10 cellular contexts compared by ENCODE assay signal in genomic region chr1:3314561-3315271, GRCh38.
DNase-seq lines count a peak whose midpoint lies in the region; ATAC-seq and TF ChIP-seq lines count a peak whose summit lies in the region.
"Had no signal": no experiment of that assay in that cellular context is flagged by ENCODE, and none has a peak within 500 bp of the region (broad histone marks: within the 10 kb centered on the region; RNA-seq: fewer than 3 reads in every experiment).

No MANE protein-coding gene starts in this region.

- no peak overlapping the region for H3K9ac ChIP-seq in BLaER1
- no peak overlapping the region for H3K9ac ChIP-seq in rectal smooth muscle tissue (ENCODE audit: low read length)

- H3K9me3 Mint-ChIP-seq in effector memory CD8-positive, alpha-beta T cell: peaks cover 4 to 8% of the 10 kb centered on the region in 2 donors

- no peak overlapping the region for H3K4me3 ChIP-seq in BLaER1
- H3K4me3 ChIP-seq in SJSA1: no peak overlapping the region
- no peak overlapping the region for H3K4me3 ChIP-seq in fibroblast of pulmonary artery (replicated peaks; ENCODE audit: low read depth, low read length)
- H3K4me3 ChIP-seq in rectal smooth muscle tissue (ENCODE audit: low read length): no peak overlapping the region

- H3K27ac Mint-ChIP-seq in effector memory CD8-positive, alpha-beta T cell: peak overlapping the region in 1 of 2 donors; percentile 95
- H3K27ac Mint-ChIP-seq: CD4-positive, CD25-positive, alpha-beta regulatory T cell had no signal

- no peaks in the 10 kb centered on the region for H3K36me3 Mint-ChIP-seq in effector memory CD8-positive, alpha-beta T cell (ENCODE audit: insufficient read depth)
- H3K36me3 Mint-ChIP-seq: CD4-positive, CD25-positive, alpha-beta regulatory T cell had no signal

- H3K4me2 ChIP-seq in BLaER1: peak overlapping the region; percentile 62

- H3K4me1 Mint-ChIP-seq in effector memory CD8-positive, alpha-beta T cell (ENCODE audit: low read depth in 2 of 2): peaks cover 8 to 15% of the 10 kb centered on the region in 2 donors

- H3K27me3 Mint-ChIP-seq in effector memory CD8-positive, alpha-beta T cell: peaks cover 18 to 30% of the 10 kb centered on the region in 2 donors
- H3K27me3 Mint-ChIP-seq: CD4-positive, CD25-positive, alpha-beta regulatory T cell had no signal

- no peaks in the 10 kb centered on the region for H4K20me1 ChIP-seq in BLaER1

- H3K27me3 ChIP-seq in BLaER1 (peaks cover 33% of the 10 kb centered on the region), SJSA1 (replicated peaks) (no peaks in the 10 kb centered on the region), rectal smooth muscle tissue (ENCODE audit: control insufficient read depth, insufficient read depth, low read length) (no peaks in the 10 kb centered on the region)

- H3K9me3 ChIP-seq in BLaER1: peaks cover 21% of the 10 kb centered on the region
- no peaks in the 10 kb centered on the region; the same call in 1 of the 2 replicates for H3K9me3 ChIP-seq in SJSA1 (replicated peaks)

- TF ChIP-seq CTCF in fibroblast of pulmonary artery (IDR thresholded peaks at IDR 0.05; ENCODE audit: low read length, missing control alignments): no peak

- H3K27ac ChIP-seq in BLaER1: no peak overlapping the region
- H3K27ac ChIP-seq in SJSA1: peak overlapping the region; percentile 99
- H3K27ac ChIP-seq in rectal smooth muscle tissue (ENCODE audit: low read depth, low read length): peak overlapping the region; percentile 91

- no peak overlapping the region for H3K4me3 Mint-ChIP-seq in effector memory CD8-positive, alpha-beta T cell
- H3K4me3 Mint-ChIP-seq: CD4-positive, CD25-positive, alpha-beta regulatory T cell had no signal

- no peak for DNase-seq in SJSA1 (ENCODE audit: low read depth in 1 of 2, low spot score in 2 of 2)
- DNase-seq in fibroblast of pulmonary artery (ENCODE audit: low read depth): peak; percentile 66
- DNase-seq in T-helper 9 cell: no peak
- no peak for DNase-seq in effector memory CD8-positive, alpha-beta T cell
- no peak for DNase-seq in activated gamma-delta T cell (lab: John Stamatoyannopoulos, UW)
- DNase-seq: CD4-positive, CD25-positive, alpha-beta regulatory T cell; NCI-H146 had no signal

- H3K4me1 ChIP-seq in BLaER1 (peaks cover 27% of the 10 kb centered on the region), SJSA1 (replicated peaks) (peaks cover 42% of the 10 kb centered on the region), rectal smooth muscle tissue (ENCODE audit: control insufficient read depth, insufficient read depth, low read length) (peaks cover 20% of the 10 kb centered on the region)

- ATAC-seq in effector memory CD8-positive, alpha-beta T cell (replicated peaks): no peak
- no peak for ATAC-seq in GM19452 (IDR thresholded peaks at IDR 0.05; ENCODE audit: unreplicated experiment)

- no peaks in the 10 kb centered on the region for H3K36me3 ChIP-seq in BLaER1
- no peaks in the 10 kb centered on the region for H3K36me3 ChIP-seq in SJSA1
- no peaks in the 10 kb centered on the region for H3K36me3 ChIP-seq in rectal smooth muscle tissue (ENCODE audit: control insufficient read depth, insufficient read depth, low read length)
